ENCODE assay signal across 8 cellular contexts in genomic region chr9:133417541-133418461, GRCh38. TPM values are rescaled to one million over a fixed set of nuclear protein-coding genes. Genes with fewer than 3 reads are reported as not detected.
A peak's percentile ranks its signal among the peaks of the same experiment; 100 is the strongest.
DNase-seq lines count a peak whose midpoint lies in the region; ATAC-seq and TF ChIP-seq lines count a peak whose summit lies in the region.

REXO4 (minus strand) TSS chr9:133418010; CDS start chr9:133417844, 166 bp downstream.

- peak within 1 kb of the TSS; percentile 97 for H3K18ac ChIP-seq in neuronal stem cell (ENCODE audit: low read length)

- no peak within 1 kb of the TSS for H2BK15ac ChIP-seq in neuronal stem cell (ENCODE audit: low read length)

- H3F3A ChIP-seq in DOHH2 (ENCODE audit: control insufficient read depth, insufficient read depth), result peaks cover 13% of the 10 kb centered on the region

- TF ChIP-seq CTCF in DOHH2 (IDR thresholded peaks at IDR 0.05; ENCODE audit: low read depth, low read length, poor library complexity, severe bottlenecking) (no peak), foreskin keratinocyte (conservative IDR thresholded peaks at IDR 0.05) (peak; percentile 3)

- H4K8ac ChIP-seq in neuronal stem cell (ENCODE audit: low read depth, low read length), result peak within 1 kb of the TSS; percentile 70

- ATAC-seq in GM21786 (IDR thresholded peaks at IDR 0.05; ENCODE audit: unreplicated experiment) (peak; percentile 68), foreskin keratinocyte (peak; percentile 82)

- H3K9ac ChIP-seq in neuronal stem cell (ENCODE audit: low read depth, low read length, poor library complexity), result peak within 1 kb of the TSS; percentile 89
- H3K9ac ChIP-seq in subcutaneous abdominal adipose tissue (ENCODE audit: low read length in 5 of 5), result peak within 1 kb of the TSS; percentile 44 to 89 (median 84)

- peak within 1 kb of the TSS; percentile 53 for H3K27ac ChIP-seq in DOHH2 (ENCODE audit: low read depth, low read length)
- H3K27ac ChIP-seq in foreskin keratinocyte, result peak within 1 kb of the TSS; percentile 62
- H3K27ac ChIP-seq in neuronal stem cell (replicated peaks; ENCODE audit: low read length), result peak within 1 kb of the TSS; percentile 98
- H3K27ac ChIP-seq in subcutaneous abdominal adipose tissue (ENCODE audit: low read depth, low read length), result peak within 1 kb of the TSS; percentile 41

- no peak within 1 kb of the TSS for H3K14ac ChIP-seq in neuronal stem cell (ENCODE audit: low read length)

- H2BK12ac ChIP-seq in neuronal stem cell (ENCODE audit: low read length), result no peak within 1 kb of the TSS

- H3K4me1 ChIP-seq in DOHH2 (ENCODE audit: control insufficient read depth, low read length) (peaks cover 54% of the 10 kb centered on the region), foreskin keratinocyte (no peaks in the 10 kb centered on the region), neuronal stem cell (ENCODE audit: control insufficient read depth in 2 of 2, insufficient read depth in 1 of 2, low read depth in 1 of 2, low read length in 2 of 2) (peaks cover 3 to 9% of the 10 kb centered on the region in 2 donors), subcutaneous abdominal adipose tissue (ENCODE audit: control insufficient read depth in 5 of 5, insufficient read depth in 5 of 5, low read length in 5 of 5) (peaks cover 6 to 30% (median 24%) of the 10 kb centered on the region in 5 donors)

- no peak within 1 kb of the TSS for H2BK120ac ChIP-seq in neuronal stem cell (ENCODE audit: low read depth, low read length)

- H3K9me2 ChIP-seq in DOHH2 (replicated peaks; ENCODE audit: control insufficient read depth, low read length), result no peaks in the 10 kb centered on the region

- H4K20me1 ChIP-seq in DOHH2 (ENCODE audit: control insufficient read depth, insufficient read depth, low read depth, low read length), result peaks cover 11% of the 10 kb centered on the region; the same call in 1 of the 2 replicates

- peak within 1 kb of the TSS; percentile 93 for H3K4ac ChIP-seq in neuronal stem cell (ENCODE audit: low read length)

- no peak within 1 kb of the TSS for H4K91ac ChIP-seq in neuronal stem cell (ENCODE audit: low read depth, low read length, poor library complexity)

- peak within 1 kb of the TSS; percentile 94 for H2AFZ ChIP-seq in neuronal stem cell (ENCODE audit: low read length)

- WGBS in neuronal stem cell (ENCODE audit: extremely low coverage in 2 of 2, insufficient read length in 2 of 2, insufficient replicate concordance in 1 of 2), 2 donors, result no CpG with 5 or more reads among the region's 75 CpGs

- H3K4me2 ChIP-seq in DOHH2 (ENCODE audit: low read length), result peak within 1 kb of the TSS; percentile 74
- peak within 1 kb of the TSS; percentile 89 for H3K4me2 ChIP-seq in neuronal stem cell (ENCODE audit: insufficient read depth, low read length, poor library complexity, severe bottlenecking)

- H3K23ac ChIP-seq in neuronal stem cell (ENCODE audit: low read depth, low read length, poor library complexity), result peak within 1 kb of the TSS; percentile 76

- peak within 1 kb of the TSS; percentile 26 for H2AK5ac ChIP-seq in neuronal stem cell (ENCODE audit: low read depth, low read length)

- peak within 1 kb of the TSS; percentile 60 for H2BK5ac ChIP-seq in neuronal stem cell (ENCODE audit: low read length)

- no peaks in the 10 kb centered on the region for H3K27me3 ChIP-seq in DOHH2 (ENCODE audit: control insufficient read depth, low read length)
- H3K27me3 ChIP-seq in foreskin keratinocyte, result no peaks in the 10 kb centered on the region
- H3K27me3 ChIP-seq in neuronal stem cell (ENCODE audit: control insufficient read depth in 3 of 3, insufficient read depth in 3 of 3, low read depth in 1 of 3, low read length in 3 of 3), result no peaks in the 10 kb centered on the region
- peaks cover 0 to 2% (median 0%) of the 10 kb centered on the region in 5 donors for H3K27me3 ChIP-seq in subcutaneous abdominal adipose tissue (ENCODE audit: control insufficient read depth in 5 of 5, insufficient read depth in 4 of 5, low read length in 5 of 5)

- H3K36me3 ChIP-seq in DOHH2 (ENCODE audit: control insufficient read depth, low read length), result peaks cover 46% of the 10 kb centered on the region
- peaks cover 17 to 36% of the 10 kb centered on the region in 2 donors for H3K36me3 ChIP-seq in neuronal stem cell (replicated peaks in 1 of 2; ENCODE audit: control insufficient read depth in 2 of 2, insufficient read depth in 2 of 2, low read length in 2 of 2)
- H3K36me3 ChIP-seq in subcutaneous abdominal adipose tissue (ENCODE audit: control insufficient read depth in 5 of 5, insufficient read depth in 5 of 5, low read length in 5 of 5), result peaks cover 3 to 26% (median 23%) of the 10 kb centered on the region in 5 donors

- H3K79me2 ChIP-seq in DOHH2 (ENCODE audit: control insufficient read depth, low read length), result peaks cover 66% of the 10 kb centered on the region

- H3K79me1 ChIP-seq in neuronal stem cell (ENCODE audit: low read depth, low read length), result peaks cover 4% of the 10 kb centered on the region

- peak; percentile 89 for DNase-seq in LHCN-M2 (ENCODE audit: low read depth)
- DNase-seq in SIG-M5 treated with dmso at 0.1 percent for 504 hours (lab: John Stamatoyannopoulos, UW; ENCODE audit: unreplicated experiment), result peak; percentile 82
- peak; percentile 76 for DNase-seq in activated gamma-delta T cell treated with Interleukin-2 at 50 U/mL for 16 hours
- DNase-seq in foreskin keratinocyte, result peak; percentile 73 to 89
- DNase-seq in neuronal stem cell (ENCODE audit: low spot score), result peak; percentile 92

- H3K9me3 ChIP-seq in DOHH2 (ENCODE audit: control insufficient read depth, insufficient read depth, low read length) (no peaks in the 10 kb centered on the region), neuronal stem cell (replicated peaks in 1 of 2; ENCODE audit: control insufficient read depth in 2 of 2, insufficient read depth in 1 of 2, low read depth in 1 of 2, low read length in 2 of 2) (no peaks in the 10 kb centered on the region), subcutaneous abdominal adipose tissue (ENCODE audit: control insufficient read depth in 5 of 5, low read length in 5 of 5) (no peaks in the 10 kb centered on the region)

- peak within 1 kb of the TSS; percentile 89 for H3K4me3 ChIP-seq in DOHH2 (ENCODE audit: low read length)
- peak within 1 kb of the TSS; percentile 73 to 84 for H3K4me3 ChIP-seq in neuronal stem cell (ENCODE audit: low read length in 2 of 2)
- H3K4me3 ChIP-seq in subcutaneous abdominal adipose tissue (ENCODE audit: low read depth in 1 of 5, low read length in 5 of 5), result peak within 1 kb of the TSS; percentile 67 to 80 (median 79)

RNA-seq across cellular contexts. Expression of gene REXO4, which starts in this region (rescaled TPM):
- total RNA-seq in LHCN-M2 (2014; rRNA removed) (21.0 and 23.6 TPM in 2 replicates), foreskin keratinocyte (21.2 and 25.9 TPM in 2 replicates)
- polyA plus RNA-seq in LHCN-M2 (2012), result 21.1 TPM
- polyA plus RNA-seq in foreskin keratinocyte, result 26.2 and 30.1 TPM in 2 replicates
- polyA plus RNA-seq in neuronal stem cell (2013, experiment 1 of 2), result 29.0 TPM
- polyA plus RNA-seq in neuronal stem cell (2013, experiment 2 of 2), result 28.1 TPM

Comparison
In these comparisons a context has a peak if more than half of its experiments do, and no peak if none do; other contexts are left out.
1. Peak in every context shown above with its lines: DNase-seq, ATAC-seq, H3K4me3 ChIP-seq and H3K27ac ChIP-seq.
2. H3K27ac ChIP-seq: peak in every context shown above with its lines; median percentile 98 in neuronal stem cell; 62 in foreskin keratinocyte; 53 in DOHH2; 41 in subcutaneous abdominal adipose tissue.